Comparison of ENCODE assay signal across 21 cellular contexts in genomic region chr10:47094126-47094525, GRCh38.
A peak's percentile ranks its signal among the peaks of the same experiment; 100 is the strongest.
DNase-seq lines count a peak whose midpoint lies in the region; ATAC-seq lines count a peak whose summit lies in the region.
"Had no signal": no experiment of that assay in that cellular context is flagged by ENCODE, and none has a peak within 500 bp of the region (broad histone marks: within the 10 kb centered on the region; RNA-seq: fewer than 3 reads in every experiment).

No MANE protein-coding gene starts in this region.

- no peaks in the 10 kb centered on the region for H3K36me3 Mint-ChIP-seq in stimulated activated effector memory CD8-positive, alpha-beta T cell treated with anti-CD3 and anti-CD28 coated beads, Interleukin-12 subunit alpha, Interleukin-12 subunit beta, amount 100 ng/mL, for 72 hours
- H3K36me3 Mint-ChIP-seq: CD4-positive, alpha-beta memory T cell had no signal

- H3K4me3 Mint-ChIP-seq in stimulated activated effector memory CD8-positive, alpha-beta T cell treated with anti-CD3 and anti-CD28 coated beads, Interleukin-12 subunit alpha, Interleukin-12 subunit beta, amount 100 ng/mL, for 72 hours, result no peak overlapping the region
- H3K4me3 Mint-ChIP-seq: CD4-positive, alpha-beta memory T cell had no signal

- H3K9me3 Mint-ChIP-seq in stimulated activated effector memory CD8-positive, alpha-beta T cell treated with anti-CD3 and anti-CD28 coated beads, Interleukin-12 subunit alpha, Interleukin-12 subunit beta, amount 100 ng/mL, for 72 hours, result peaks cover 2% of the 10 kb centered on the region

- H3K4me1 Mint-ChIP-seq in stimulated activated effector memory CD8-positive, alpha-beta T cell treated with anti-CD3 and anti-CD28 coated beads, Interleukin-12 subunit alpha, Interleukin-12 subunit beta, amount 100 ng/mL, for 72 hours, result no peaks in the 10 kb centered on the region
- H3K4me1 Mint-ChIP-seq: CD4-positive, alpha-beta memory T cell had no signal

- H3K27ac Mint-ChIP-seq in stimulated activated effector memory CD8-positive, alpha-beta T cell treated with anti-CD3 and anti-CD28 coated beads, Interleukin-12 subunit alpha, Interleukin-12 subunit beta, amount 100 ng/mL, for 72 hours, result no peak overlapping the region
- H3K27ac Mint-ChIP-seq: CD4-positive, alpha-beta memory T cell had no signal

- no peak for ATAC-seq in stimulated activated effector memory CD8-positive, alpha-beta T cell treated with anti-CD3 and anti-CD28 coated beads, Interleukin-12 subunit alpha, Interleukin-12 subunit beta, amount 100 ng/mL, for 72 hours
- ATAC-seq: GM12878 had no signal

- DNase-seq in activated CD8-positive, alpha-beta memory T cell treated with anti-CD3 and anti-CD28 coated beads for 24 hours, result peak; percentile 33
- DNase-seq in activated CD8-positive, alpha-beta memory T cell treated with anti-CD3 and anti-CD28 coated beads, Interleukin-2, amount 50 U/mL, for 4 hours, result no peak
- DNase-seq in activated CD8-positive, alpha-beta memory T cell treated with anti-CD3 and anti-CD28 coated beads, Interleukin-2, amount 50 U/mL, for 48 hours, result peak; percentile 25
- peak; percentile 14 for DNase-seq in islet precursor cell
- DNase-seq in HPDE6-E6E7 (ENCODE audit: extremely low spot score), result no peak
- DNase-seq in stimulated activated effector memory CD8-positive, alpha-beta T cell treated with anti-CD3 and anti-CD28 coated beads, Interleukin-12 subunit alpha, Interleukin-12 subunit beta, amount 100 ng/mL, for 72 hours (ENCODE audit: low spot score in 2 of 2), result no peak
- DNase-seq in cortex of kidney (lab: John Stamatoyannopoulos, UW), result no peak
- DNase-seq in COLO668 (lab: John Stamatoyannopoulos, UW; ENCODE audit: unreplicated experiment), result no peak
- DNase-seq: AML-193; BE2C; C1 segment of cervical spinal cord; Caco-2; CD4-positive, alpha-beta memory T cell; DMS153; DMS79; EL; GDM1; GM23248; H7; HCEC 1CT had no signal

Comparison
In these comparisons a context has a peak if more than half of its experiments do, and no peak if none do; other contexts are left out.
1. DNase-seq: peak in activated CD8-positive, alpha-beta memory T cell treated with anti-CD3 and anti-CD28 coated beads for 24 hours (single experiment), activated CD8-positive, alpha-beta memory T cell treated with anti-CD3 and anti-CD28 coated beads, Interleukin-2, amount 50 U/mL, for 48 hours (single experiment) and islet precursor cell (single experiment); none in activated CD8-positive, alpha-beta memory T cell treated with anti-CD3 and anti-CD28 coated beads, Interleukin-2, amount 50 U/mL, for 4 hours (single experiment), HPDE6-E6E7 (single experiment), stimulated activated effector memory CD8-positive, alpha-beta T cell treated with anti-CD3 and anti-CD28 coated beads, Interleukin-12 subunit alpha, Interleukin-12 subunit beta, amount 100 ng/mL, for 72 hours (0 of 2), cortex of kidney (single experiment) and COLO668 (single experiment).